Comparison of ENCODE assay signal across 15 cellular contexts in genomic region chr16:68750243-68750642, GRCh38.
"Had no signal": no experiment of that assay in that cellular context is flagged by ENCODE, and none has a peak within 500 bp of the region (broad histone marks: within the 10 kb centered on the region; RNA-seq: fewer than 3 reads in every experiment).

No MANE protein-coding gene starts in this region.

- H3K4me3 ChIP-seq: lung, neural progenitor cell, ovary, thoracic aorta had no signal

- ATAC-seq: stimulated activated effector memory CD8-positive, alpha-beta T cell treated with anti-CD3 and anti-CD28 coated beads, Interleukin-12 subunit alpha, Interleukin-12 subunit beta, amount 100 ng/mL, for 72 hours had no signal

- H3K9me3 ChIP-seq: ovary, SK-N-SH, thoracic aorta had no signal

- H3K36me3 ChIP-seq: brain microvascular endothelial cell, neural progenitor cell, ovary, thoracic aorta had no signal

- DNase-seq: activated CD4-positive, alpha-beta T cell treated with anti-CD3 and anti-CD28 coated beads, Interleukin-2, amount 50 U/mL, for 1 hour; activated naive CD8-positive, alpha-beta T cell treated with anti-CD3 and anti-CD28 coated beads, Interleukin-2, amount 10 ng/mL, durations not matched to agents 7 days and 5 days; brain microvascular endothelial cell; cerebellar nuclear complex; effector memory CD4-positive, alpha-beta T cell; head of caudate nucleus; immature natural killer cell; midbrain; ovary; SK-N-SH; stimulated activated CD4-positive, alpha-beta T cell treated with anti-CD3 and anti-CD28 coated beads, Interleukin-12 subunit alpha, Interleukin-12 subunit beta, amount 100 ng/mL, for 4 hours had no signal

- H3K27me3 ChIP-seq: brain microvascular endothelial cell, neural progenitor cell, ovary had no signal

- H3K4me1 ChIP-seq: neural progenitor cell had no signal

- H3K27ac ChIP-seq: brain microvascular endothelial cell, neural progenitor cell, ovary, thoracic aorta had no signal
